Comparison of ENCODE assay signal across 2 cellular contexts in the genomic region with DNA sequence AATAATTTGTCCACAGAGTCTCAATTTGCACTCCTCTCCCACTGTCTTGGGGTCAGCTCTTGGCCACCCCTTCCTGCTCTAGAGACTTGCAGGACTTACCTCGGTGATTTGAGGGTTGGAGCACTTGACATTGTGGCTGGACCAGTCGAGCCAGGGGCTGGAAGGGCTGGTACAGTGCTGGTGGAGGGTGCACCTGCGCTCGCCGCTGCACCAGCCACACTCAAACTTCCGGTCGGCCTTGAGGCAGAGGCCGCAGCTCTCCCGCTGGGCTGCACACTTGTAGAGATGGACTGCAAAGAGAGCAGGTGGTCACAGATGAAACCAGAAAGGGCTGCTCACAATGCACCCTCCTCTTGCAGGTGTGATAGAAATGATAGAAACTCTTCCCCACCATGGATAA.
TF ChIP-seq lines count a peak whose summit lies in the region.

No MANE protein-coding gene starts in this region.

TF ChIP-seq in H1, 55 proteins besides CTCF, POLR2A, EP300 and RAD21:
- TF ChIP-seq CHD7 (IDR thresholded peaks at IDR 0.05; ENCODE audit: insufficient replicate concordance, low read length) (no peak), KDM1A (IDR thresholded peaks at IDR 0.05; ENCODE audit: borderline replicate concordance, low read length) (no peak), RNF2 (IDR thresholded peaks at IDR 0.05; ENCODE audit: borderline replicate concordance, low read depth, low read length, missing control alignments, poor library complexity, severe bottlenecking) (no peak), ASH2L (IDR thresholded peaks at IDR 0.05; ENCODE audit: low read length) (no peak), RFX5 (IDR thresholded peaks at IDR 0.05; ENCODE audit: borderline replicate concordance, low read depth, low read length) (no peak), SP1 (IDR thresholded peaks at IDR 0.05; ENCODE audit: low read depth, low read length) (no peak), CBX8 (IDR thresholded peaks at IDR 0.05; ENCODE audit: borderline replicate concordance, low read depth, low read length) (no peak)
- TF ChIP-seq, protein P1, sequence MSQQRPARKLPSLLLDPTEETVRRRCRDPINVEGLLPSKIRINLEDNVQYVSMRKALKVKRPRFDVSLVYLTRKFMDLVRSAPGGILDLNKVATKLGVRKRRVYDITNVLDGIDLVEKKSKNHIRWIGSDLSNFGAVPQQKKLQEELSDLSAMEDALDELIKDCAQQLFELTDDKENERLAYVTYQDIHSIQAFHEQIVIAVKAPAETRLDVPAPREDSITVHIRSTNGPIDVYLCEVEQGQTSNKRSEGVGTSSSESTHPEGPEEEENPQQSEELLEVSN (IDR thresholded peaks at IDR 0.05) = no peak
- TF ChIP-seq, protein P2, sequence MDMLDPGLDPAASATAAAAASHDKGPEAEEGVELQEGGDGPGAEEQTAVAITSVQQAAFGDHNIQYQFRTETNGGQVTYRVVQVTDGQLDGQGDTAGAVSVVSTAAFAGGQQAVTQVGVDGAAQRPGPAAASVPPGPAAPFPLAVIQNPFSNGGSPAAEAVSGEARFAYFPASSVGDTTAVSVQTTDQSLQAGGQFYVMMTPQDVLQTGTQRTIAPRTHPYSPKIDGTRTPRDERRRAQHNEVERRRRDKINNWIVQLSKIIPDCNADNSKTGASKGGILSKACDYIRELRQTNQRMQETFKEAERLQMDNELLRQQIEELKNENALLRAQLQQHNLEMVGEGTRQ (IDR thresholded peaks at IDR 0.05; ENCODE audit: low read length) = no peak

TF ChIP-seq in GM23338, 12 proteins besides CTCF, POLR2A, EP300 and RAD21 (continued from another document):
- TF ChIP-seq, protein P3, sequence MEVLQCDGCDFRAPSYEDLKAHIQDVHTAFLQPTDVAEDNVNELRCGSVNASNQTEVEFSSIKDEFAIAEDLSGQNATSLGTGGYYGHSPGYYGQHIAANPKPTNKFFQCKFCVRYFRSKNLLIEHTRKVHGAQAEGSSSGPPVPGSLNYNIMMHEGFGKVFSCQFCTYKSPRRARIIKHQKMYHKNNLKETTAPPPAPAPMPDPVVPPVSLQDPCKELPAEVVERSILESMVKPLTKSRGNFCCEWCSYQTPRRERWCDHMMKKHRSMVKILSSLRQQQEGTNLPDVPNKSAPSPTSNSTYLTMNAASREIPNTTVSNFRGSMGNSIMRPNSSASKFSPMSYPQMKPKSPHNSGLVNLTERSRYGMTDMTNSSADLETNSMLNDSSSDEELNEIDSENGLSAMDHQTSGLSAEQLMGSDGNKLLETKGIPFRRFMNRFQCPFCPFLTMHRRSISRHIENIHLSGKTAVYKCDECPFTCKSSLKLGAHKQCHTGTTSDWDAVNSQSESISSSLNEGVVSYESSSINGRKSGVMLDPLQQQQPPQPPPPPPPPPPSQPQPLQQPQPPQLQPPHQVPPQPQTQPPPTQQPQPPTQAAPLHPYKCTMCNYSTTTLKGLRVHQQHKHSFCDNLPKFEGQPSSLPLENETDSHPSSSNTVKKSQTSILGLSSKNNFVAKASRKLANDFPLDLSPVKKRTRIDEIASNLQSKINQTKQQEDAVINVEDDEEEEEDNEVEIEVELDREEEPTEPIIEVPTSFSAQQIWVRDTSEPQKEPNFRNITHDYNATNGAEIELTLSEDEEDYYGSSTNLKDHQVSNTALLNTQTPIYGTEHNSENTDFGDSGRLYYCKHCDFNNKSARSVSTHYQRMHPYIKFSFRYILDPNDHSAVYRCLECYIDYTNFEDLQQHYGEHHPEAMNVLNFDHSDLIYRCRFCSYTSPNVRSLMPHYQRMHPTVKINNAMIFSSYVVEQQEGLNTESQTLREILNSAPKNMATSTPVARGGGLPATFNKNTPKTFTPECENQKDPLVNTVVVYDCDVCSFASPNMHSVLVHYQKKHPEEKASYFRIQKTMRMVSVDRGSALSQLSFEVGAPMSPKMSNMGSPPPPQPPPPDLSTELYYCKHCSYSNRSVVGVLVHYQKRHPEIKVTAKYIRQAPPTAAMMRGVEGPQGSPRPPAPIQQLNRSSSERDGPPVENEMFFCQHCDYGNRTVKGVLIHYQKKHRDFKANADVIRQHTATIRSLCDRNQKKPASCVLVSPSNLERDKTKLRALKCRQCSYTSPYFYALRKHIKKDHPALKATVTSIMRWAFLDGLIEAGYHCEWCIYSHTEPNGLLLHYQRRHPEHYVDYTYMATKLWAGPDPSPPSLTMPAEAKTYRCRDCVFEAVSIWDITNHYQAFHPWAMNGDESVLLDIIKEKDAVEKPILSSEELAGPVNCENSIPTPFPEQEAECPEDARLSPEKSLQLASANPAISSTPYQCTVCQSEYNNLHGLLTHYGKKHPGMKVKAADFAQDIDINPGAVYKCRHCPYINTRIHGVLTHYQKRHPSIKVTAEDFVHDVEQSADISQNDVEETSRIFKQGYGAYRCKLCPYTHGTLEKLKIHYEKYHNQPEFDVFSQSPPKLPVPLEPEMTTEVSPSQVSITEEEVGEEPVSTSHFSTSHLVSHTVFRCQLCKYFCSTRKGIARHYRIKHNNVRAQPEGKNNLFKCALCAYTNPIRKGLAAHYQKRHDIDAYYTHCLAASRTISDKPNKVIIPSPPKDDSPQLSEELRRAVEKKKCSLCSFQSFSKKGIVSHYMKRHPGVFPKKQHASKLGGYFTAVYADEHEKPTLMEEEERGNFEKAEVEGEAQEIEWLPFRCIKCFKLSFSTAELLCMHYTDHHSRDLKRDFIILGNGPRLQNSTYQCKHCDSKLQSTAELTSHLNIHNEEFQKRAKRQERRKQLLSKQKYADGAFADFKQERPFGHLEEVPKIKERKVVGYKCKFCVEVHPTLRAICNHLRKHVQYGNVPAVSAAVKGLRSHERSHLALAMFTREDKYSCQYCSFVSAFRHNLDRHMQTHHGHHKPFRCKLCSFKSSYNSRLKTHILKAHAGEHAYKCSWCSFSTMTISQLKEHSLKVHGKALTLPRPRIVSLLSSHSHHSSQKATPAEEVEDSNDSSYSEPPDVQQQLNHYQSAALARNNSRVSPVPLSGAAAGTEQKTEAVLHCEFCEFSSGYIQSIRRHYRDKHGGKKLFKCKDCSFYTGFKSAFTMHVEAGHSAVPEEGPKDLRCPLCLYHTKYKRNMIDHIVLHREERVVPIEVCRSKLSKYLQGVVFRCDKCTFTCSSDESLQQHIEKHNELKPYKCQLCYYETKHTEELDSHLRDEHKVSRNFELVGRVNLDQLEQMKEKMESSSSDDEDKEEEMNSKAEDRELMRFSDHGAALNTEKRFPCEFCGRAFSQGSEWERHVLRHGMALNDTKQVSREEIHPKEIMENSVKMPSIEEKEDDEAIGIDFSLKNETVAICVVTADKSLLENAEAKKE (CRISPR knock-in tag; IDR thresholded peaks at IDR 0.05) = no peak
- TF ChIP-seq EZH2 (IDR thresholded peaks at IDR 0.05; ENCODE audit: low read depth, unreplicated experiment) (no peak), ETS1 (IDR thresholded peaks at IDR 0.05) (no peak)
- TF ChIP-seq, protein P4, sequence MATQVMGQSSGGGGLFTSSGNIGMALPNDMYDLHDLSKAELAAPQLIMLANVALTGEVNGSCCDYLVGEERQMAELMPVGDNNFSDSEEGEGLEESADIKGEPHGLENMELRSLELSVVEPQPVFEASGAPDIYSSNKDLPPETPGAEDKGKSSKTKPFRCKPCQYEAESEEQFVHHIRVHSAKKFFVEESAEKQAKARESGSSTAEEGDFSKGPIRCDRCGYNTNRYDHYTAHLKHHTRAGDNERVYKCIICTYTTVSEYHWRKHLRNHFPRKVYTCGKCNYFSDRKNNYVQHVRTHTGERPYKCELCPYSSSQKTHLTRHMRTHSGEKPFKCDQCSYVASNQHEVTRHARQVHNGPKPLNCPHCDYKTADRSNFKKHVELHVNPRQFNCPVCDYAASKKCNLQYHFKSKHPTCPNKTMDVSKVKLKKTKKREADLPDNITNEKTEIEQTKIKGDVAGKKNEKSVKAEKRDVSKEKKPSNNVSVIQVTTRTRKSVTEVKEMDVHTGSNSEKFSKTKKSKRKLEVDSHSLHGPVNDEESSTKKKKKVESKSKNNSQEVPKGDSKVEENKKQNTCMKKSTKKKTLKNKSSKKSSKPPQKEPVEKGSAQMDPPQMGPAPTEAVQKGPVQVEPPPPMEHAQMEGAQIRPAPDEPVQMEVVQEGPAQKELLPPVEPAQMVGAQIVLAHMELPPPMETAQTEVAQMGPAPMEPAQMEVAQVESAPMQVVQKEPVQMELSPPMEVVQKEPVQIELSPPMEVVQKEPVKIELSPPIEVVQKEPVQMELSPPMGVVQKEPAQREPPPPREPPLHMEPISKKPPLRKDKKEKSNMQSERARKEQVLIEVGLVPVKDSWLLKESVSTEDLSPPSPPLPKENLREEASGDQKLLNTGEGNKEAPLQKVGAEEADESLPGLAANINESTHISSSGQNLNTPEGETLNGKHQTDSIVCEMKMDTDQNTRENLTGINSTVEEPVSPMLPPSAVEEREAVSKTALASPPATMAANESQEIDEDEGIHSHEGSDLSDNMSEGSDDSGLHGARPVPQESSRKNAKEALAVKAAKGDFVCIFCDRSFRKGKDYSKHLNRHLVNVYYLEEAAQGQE (IDR thresholded peaks at IDR 0.05; ENCODE audit: unreplicated experiment) = no peak
